24 cellular contexts compared by ENCODE assay signal in genomic region chr1:204380293-204380831, GRCh38. TPM values are rescaled to one million over a fixed set of nuclear protein-coding genes. Genes with fewer than 3 reads are reported as not detected.
DNase-seq lines count a peak whose midpoint lies in the region; ATAC-seq, FAIRE-seq and TF ChIP-seq lines count a peak whose summit lies in the region.
"Had no signal": no experiment of that assay in that cellular context is flagged by ENCODE, and none has a peak within 500 bp of the region (broad histone marks: within the 10 kb centered on the region; RNA-seq: fewer than 3 reads in every experiment).

No MANE protein-coding gene starts in this region.

- H3K4me1 Mint-ChIP-seq in mesothelial cell of epicardium, result peaks cover 25% of the 10 kb centered on the region

- ATAC-seq in HG02973 (IDR thresholded peaks at IDR 0.05; ENCODE audit: unreplicated experiment), result no peak
- ATAC-seq: A549; CD8-positive, alpha-beta T cell; Panc1; SK-N-SH treated with all-trans-retinoic acid at 6 μM for 48 hours had no signal

- no peaks in the 10 kb centered on the region for H3K36me3 Mint-ChIP-seq in mesothelial cell of epicardium
- H3K36me3 Mint-ChIP-seq: CD8-positive, alpha-beta T cell had no signal

- no peaks in the 10 kb centered on the region for H3K9me3 ChIP-seq in HEK293 (ENCODE audit: control insufficient read depth, insufficient read depth, low read depth, low read length)
- H3K9me3 ChIP-seq: A549, HAP-1 had no signal

- H3K27ac ChIP-seq in 22Rv1 (peak overlapping the region; percentile 84), HEK293 (ENCODE audit: extremely low read depth, low read depth, low read length) (no peak overlapping the region)
- H3K27ac ChIP-seq: A549, GM23248 had no signal

- H3K36me3 ChIP-seq in HEK293 (ENCODE audit: control insufficient read depth in 2 of 2, insufficient read depth in 1 of 2, low read length in 2 of 2), result no peaks in the 10 kb centered on the region
- H3K36me3 ChIP-seq in bronchial epithelial cell (ENCODE audit: control insufficient read depth, insufficient read depth, low read length), result no peaks in the 10 kb centered on the region
- H3K36me3 ChIP-seq: HAP-1 had no signal

- H3K9me3 Mint-ChIP-seq in mesothelial cell of epicardium, result no peaks in the 10 kb centered on the region
- H3K9me3 Mint-ChIP-seq: CD8-positive, alpha-beta T cell had no signal

- no peak overlapping the region for H3K4me3 Mint-ChIP-seq in mesothelial cell of epicardium
- H3K4me3 Mint-ChIP-seq: CD8-positive, alpha-beta T cell had no signal

- no peaks in the 10 kb centered on the region for H3K4me1 ChIP-seq in HEK293 (ENCODE audit: control insufficient read depth, insufficient read depth, low read length)

- DNase-seq in bronchial epithelial cell (ENCODE audit: low read depth) (peak; percentile 40), mesothelial cell of epicardium (ENCODE audit: low spot score in 2 of 2, unreplicated experiment in 2 of 2) (no peak), superior temporal gyrus (ENCODE audit: extremely low spot score) (no peak), NCI-H146 (lab: John Stamatoyannopoulos, UW) (no peak)
- DNase-seq in stimulated activated CD4-positive, alpha-beta T cell treated with anti-CD3 and anti-CD28 coated beads, Interleukin-4, amount 100 ng/mL, for 1 hour, result no peak
- DNase-seq: DMS53, GM23248, Kasumi-1, NCI-H1105 treated with DMSO at 0.1 percent for 48 hours, NCI-H1694 treated with DMSO at 0.1 percent for 48 hours, NCI-H2227 treated with DMSO at 0.1 percent for 48 hours, NCI-H524, NCI-H82, Right ventricle myocardium superior had no signal

- TF ChIP-seq CTCF in 22Rv1 (IDR thresholded peaks at IDR 0.05), result no peak
- no peak for TF ChIP-seq CTCF in HEK293 (tag by site-specific recombination; IDR thresholded peaks at IDR 0.05)
- no peak for TF ChIP-seq CTCF in bronchial epithelial cell (IDR thresholded peaks at IDR 0.05; ENCODE audit: insufficient read depth, low read length, severe bottlenecking)
- TF ChIP-seq CTCF in mesothelial cell of epicardium (IDR thresholded peaks at IDR 0.05; ENCODE audit: unreplicated experiment), result no peak

- H3K4me3 ChIP-seq in HEK293 (ENCODE audit: low read depth, low read length), result no peak overlapping the region
- H3K4me3 ChIP-seq in bronchial epithelial cell (ENCODE audit: low read depth, low read length), result no peak overlapping the region
- H3K4me3 ChIP-seq: A549, GM23248, HAP-1 had no signal

- FAIRE-seq in bronchial epithelial cell (lab: Jason Lieb, UNC), result no peak
- FAIRE-seq: A549, GM12892, GM18507 had no signal

- peaks cover 4% of the 10 kb centered on the region for H3K27me3 ChIP-seq in bronchial epithelial cell (ENCODE audit: control insufficient read depth, insufficient read depth, low read length)

- POLR2A ChIA-PET in HEK293 (lab: Yijun Ruan, JAX), result interaction anchor here (1.3 kb wide), 1 partner anchor 18 kb away, joined by 3 read pairs; no protein-coding TSS in a partner anchor

- CTCF ChIA-PET in HEK293 (lab: Yijun Ruan, JAX), result interaction anchor here (0.7 to 4.0 kb wide), 3 partner anchors 17 to 287 kb away, joined by 3 to 31 read pairs (median 15); no protein-coding TSS in a partner anchor

- peaks cover 45% of the 10 kb centered on the region for H3K27me3 Mint-ChIP-seq in mesothelial cell of epicardium (ENCODE audit: low read depth)

- peak overlapping the region; percentile 67 for H3K27ac Mint-ChIP-seq in mesothelial cell of epicardium
- H3K27ac Mint-ChIP-seq: CD8-positive, alpha-beta T cell had no signal

TF ChIP-seq in HEK293, 187 proteins besides CTCF, POLR2A, EP300 and RAD21:
- TF ChIP-seq ZFP37 (tag by site-specific recombination; IDR thresholded peaks at IDR 0.05), result no peak
- TF ChIP-seq ZNF645 (tag by site-specific recombination; IDR thresholded peaks at IDR 0.05), result no peak
- no peak for TF ChIP-seq KLF7 (tag by site-specific recombination; IDR thresholded peaks at IDR 0.05; ENCODE audit: borderline replicate concordance)
- no peak for TF ChIP-seq ZBTB26 (tag by site-specific recombination; optimal IDR thresholded peaks at IDR 0.05)
- TF ChIP-seq KLF17 (tag by site-specific recombination; IDR thresholded peaks at IDR 0.05), result no peak
- peak; percentile 52; the same call in 1 of the 2 replicates for TF ChIP-seq SCRT2 (tag by site-specific recombination; IDR thresholded peaks at IDR 0.05)
- TF ChIP-seq ZNF248 (tag by site-specific recombination; IDR thresholded peaks at IDR 0.05), result no peak
- no peak for TF ChIP-seq ZNF521 (tag by site-specific recombination; IDR thresholded peaks at IDR 0.05)
- TF ChIP-seq, protein P1, sequence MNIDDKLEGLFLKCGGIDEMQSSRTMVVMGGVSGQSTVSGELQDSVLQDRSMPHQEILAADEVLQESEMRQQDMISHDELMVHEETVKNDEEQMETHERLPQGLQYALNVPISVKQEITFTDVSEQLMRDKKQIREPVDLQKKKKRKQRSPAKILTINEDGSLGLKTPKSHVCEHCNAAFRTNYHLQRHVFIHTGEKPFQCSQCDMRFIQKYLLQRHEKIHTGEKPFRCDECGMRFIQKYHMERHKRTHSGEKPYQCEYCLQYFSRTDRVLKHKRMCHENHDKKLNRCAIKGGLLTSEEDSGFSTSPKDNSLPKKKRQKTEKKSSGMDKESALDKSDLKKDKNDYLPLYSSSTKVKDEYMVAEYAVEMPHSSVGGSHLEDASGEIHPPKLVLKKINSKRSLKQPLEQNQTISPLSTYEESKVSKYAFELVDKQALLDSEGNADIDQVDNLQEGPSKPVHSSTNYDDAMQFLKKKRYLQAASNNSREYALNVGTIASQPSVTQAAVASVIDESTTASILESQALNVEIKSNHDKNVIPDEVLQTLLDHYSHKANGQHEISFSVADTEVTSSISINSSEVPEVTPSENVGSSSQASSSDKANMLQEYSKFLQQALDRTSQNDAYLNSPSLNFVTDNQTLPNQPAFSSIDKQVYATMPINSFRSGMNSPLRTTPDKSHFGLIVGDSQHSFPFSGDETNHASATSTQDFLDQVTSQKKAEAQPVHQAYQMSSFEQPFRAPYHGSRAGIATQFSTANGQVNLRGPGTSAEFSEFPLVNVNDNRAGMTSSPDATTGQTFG (tag by site-specific recombination; IDR thresholded peaks at IDR 0.05; ENCODE audit: borderline replicate concordance), result no peak

RNA-seq across cellular contexts. Expression of gene PLEKHA6, which starts 20.6 kb away (rescaled TPM):
- total RNA-seq in bronchial epithelial cell, result 2.1 and 3.5 TPM in 2 replicates
- total RNA-seq in mesothelial cell of epicardium, result 29.7 to 34.0 TPM (median 32.2 TPM) in 3 replicates

RNA-seq across cellular contexts. Expression of gene PPP1R15B, which starts 31.3 kb away (rescaled TPM):
- total RNA-seq in bronchial epithelial cell (23.4 and 33.2 TPM in 2 replicates), mesothelial cell of epicardium (56.2 to 57.5 TPM (median 57.5 TPM) in 3 replicates)
